ENCODE assay signal across 11 cellular contexts in the genomic region with DNA sequence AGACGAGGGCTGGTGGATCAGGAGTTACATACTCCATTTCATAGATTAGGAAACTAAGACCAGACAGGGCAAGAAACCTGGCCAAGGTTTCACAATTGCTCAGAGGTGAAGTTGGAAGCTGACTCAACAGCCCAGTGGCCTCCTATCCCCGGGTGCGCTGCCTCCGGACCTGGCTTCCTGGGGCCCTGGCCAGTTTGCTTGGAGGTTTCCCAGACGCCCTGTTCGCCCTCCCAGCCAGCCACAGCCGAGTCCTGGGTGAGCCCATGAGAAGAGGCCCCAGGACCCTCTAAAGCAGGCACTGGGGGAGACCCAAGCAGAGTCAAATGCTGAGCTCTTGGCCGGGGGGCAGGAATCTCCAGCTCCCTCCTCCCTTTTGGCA.
A peak's percentile ranks its signal among the peaks of the same experiment; 100 is the strongest.
DNase-seq lines count a peak whose midpoint lies in the region; ATAC-seq and TF ChIP-seq lines count a peak whose summit lies in the region.
"Had no signal": no experiment of that assay in that cellular context is flagged by ENCODE, and none has a peak within 500 bp of the region (broad histone marks: within the 10 kb centered on the region; RNA-seq: fewer than 3 reads in every experiment).

No MANE protein-coding gene starts in this region.

- no peak for ATAC-seq in HG02970 (IDR thresholded peaks at IDR 0.05; ENCODE audit: low FRiP score, unreplicated experiment)
- no peak for ATAC-seq in GM19324 (IDR thresholded peaks at IDR 0.05; ENCODE audit: low FRiP score, unreplicated experiment)
- ATAC-seq in HG02884 (IDR thresholded peaks at IDR 0.05; ENCODE audit: unreplicated experiment), result no peak

- H3K36me3 ChIP-seq in ascending aorta, result no peaks in the 10 kb centered on the region
- H3K36me3 ChIP-seq in hepatocyte (replicated peaks; ENCODE audit: insufficient read depth, low read depth), result no peaks in the 10 kb centered on the region
- no peaks in the 10 kb centered on the region for H3K36me3 ChIP-seq in stomach

- H3K79me2 ChIP-seq in hepatocyte, result no peaks in the 10 kb centered on the region

- H3K9me3 ChIP-seq in ascending aorta, result no peaks in the 10 kb centered on the region
- no peaks in the 10 kb centered on the region for H3K9me3 ChIP-seq in hepatocyte (ENCODE audit: low read depth)
- H3K9me3 ChIP-seq in stomach, result no peaks in the 10 kb centered on the region

- TF ChIP-seq EP300 in stomach (IDR thresholded peaks at IDR 0.05), result no peak

- DNase-seq in activated effector memory CD4-positive, alpha-beta T cell treated with anti-CD3 and anti-CD28 coated beads, Interleukin-2, amount 50 U/mL, for 16 hours, result peak; percentile 52
- no peak for DNase-seq in activated effector memory CD4-positive, alpha-beta T cell treated with Interleukin-2 at 50 U/mL for 16 hours
- DNase-seq in ascending aorta (ENCODE audit: low spot score in 2 of 2) (no peak), hepatocyte (ENCODE audit: low spot score) (no peak), stomach (no peak)
- DNase-seq: naive B cell; NCI-H1417 treated with DMSO at 0.1 percent for 48 hours; NK-92 treated with Interleukin-12 subunit alpha and Interleukin-12 subunit beta, amount 100 ng/mL, for 24 hours had no signal

- no peaks in the 10 kb centered on the region for H3K9me2 ChIP-seq in hepatocyte (replicated peaks; ENCODE audit: insufficient read depth)

- TF ChIP-seq POLR2A in stomach (IDR thresholded peaks at IDR 0.05), result no peak

- H3K4me1 ChIP-seq in ascending aorta, result peaks cover 0 to 3% of the 10 kb centered on the region in 2 donors
- H3K4me1 ChIP-seq in hepatocyte (ENCODE audit: insufficient read depth), result no peaks in the 10 kb centered on the region
- peaks cover 4 to 16% (median 13%) of the 10 kb centered on the region in 4 donors for H3K4me1 ChIP-seq in stomach

- no peak overlapping the region for H3K27ac ChIP-seq in ascending aorta
- H3K27ac ChIP-seq in hepatocyte, result no peak overlapping the region
- no peak overlapping the region for H3K27ac ChIP-seq in stomach

- H3K4me3 ChIP-seq in ascending aorta (peak overlapping the region; percentile 16 to 29), hepatocyte (no peak overlapping the region), stomach (peak overlapping the region; percentile 22 to 35 (median 28))

- WGBS in hepatocyte (ENCODE audit: low lambda C conversion rate, missing lambda C conversion rate), result 78% methylated on average over 8 of the region's 8 CpGs
- 18 to 52% (median 31%) methylated on average over 6 to 8 of the region's 8 CpGs for WGBS in stomach, 5 donors

- peak overlapping the region; percentile 45 for H3K4me2 ChIP-seq in hepatocyte

- no peaks in the 10 kb centered on the region for H4K20me1 ChIP-seq in hepatocyte (ENCODE audit: insufficient read depth, poor library complexity, severe bottlenecking)

- no peak overlapping the region for H2AFZ ChIP-seq in hepatocyte

- TF ChIP-seq CTCF in ascending aorta (IDR thresholded peaks at IDR 0.05) (no peak), hepatocyte (IDR thresholded peaks at IDR 0.05; ENCODE audit: poor library complexity) (no peak), stomach (IDR thresholded peaks at IDR 0.05) (no peak)

- intact Hi-C loops in ascending aorta (cut with DNase I), result no loop called here
- intact Hi-C loops in stomach (cut with DNase I; ENCODE audit: low total_unique reads), result no loop called here

- H3K27me3 ChIP-seq in ascending aorta (no peaks in the 10 kb centered on the region), hepatocyte (no peaks in the 10 kb centered on the region), stomach (peaks cover 0 to 3% (median 0%) of the 10 kb centered on the region in 3 donors)
